In the genomic region with DNA sequence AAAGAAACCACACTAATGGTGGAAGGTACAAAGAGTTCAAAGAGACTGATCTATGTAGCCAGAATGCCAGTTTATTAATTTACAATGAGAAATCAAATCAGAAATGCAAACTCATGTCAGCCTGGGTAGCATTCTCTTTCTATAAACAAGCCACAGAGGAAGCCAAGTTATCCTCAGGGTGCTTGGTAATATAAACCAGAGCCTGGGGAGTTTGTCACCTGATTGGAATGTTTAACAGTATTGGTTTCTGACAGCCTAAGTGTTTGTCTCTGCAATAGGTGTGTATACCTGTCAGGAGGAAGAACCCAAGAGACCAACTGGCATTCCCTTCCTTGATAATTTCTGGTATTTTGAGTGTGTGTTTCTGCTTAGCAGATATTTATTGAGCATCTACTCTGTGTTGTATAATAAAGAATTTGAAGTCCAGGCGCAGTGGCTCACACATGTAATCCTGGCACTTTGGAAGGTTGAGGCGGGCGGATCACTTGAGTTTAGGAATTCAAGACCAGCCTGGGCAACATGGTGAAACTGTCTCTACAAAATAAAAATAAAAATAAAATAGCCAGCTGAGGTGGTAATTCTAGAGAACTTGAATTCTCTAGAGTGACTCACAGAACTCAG, we compare ENCODE assay signal across 21 cellular contexts. TPM values are rescaled to one million over a fixed set of nuclear protein-coding genes. Genes with fewer than 3 reads are reported as not detected.
A peak's percentile ranks its signal among the peaks of the same experiment; 100 is the strongest.
DNase-seq lines count a peak whose midpoint lies in the region; ATAC-seq and TF ChIP-seq lines count a peak whose summit lies in the region.
"Had no signal": no experiment of that assay in that cellular context is flagged by ENCODE, and none has a peak within 500 bp of the region (broad histone marks: within the 10 kb centered on the region; RNA-seq: fewer than 3 reads in every experiment).

No MANE protein-coding gene starts in this region.

- WGBS in sigmoid colon, 2 donors, result 94 to 97% methylated on average over 3 of the region's 3 CpGs

- H3K36me3 Mint-ChIP-seq in MCF 10A (ENCODE audit: insufficient read depth, unreplicated experiment), result peaks cover 5% of the 10 kb centered on the region
- no peaks in the 10 kb centered on the region for H3K36me3 Mint-ChIP-seq in activated CD8-positive, alpha-beta T cell treated with anti-CD3 and anti-CD28 coated beads for 36 hours (ENCODE audit: low read depth)
- H3K36me3 Mint-ChIP-seq: CD8-positive, alpha-beta T cell; mesothelial cell of epicardium had no signal

- no peaks in the 10 kb centered on the region for H3K9me3 Mint-ChIP-seq in MCF 10A (ENCODE audit: unreplicated experiment)
- no peaks in the 10 kb centered on the region for H3K9me3 Mint-ChIP-seq in activated CD8-positive, alpha-beta T cell treated with anti-CD3 and anti-CD28 coated beads for 36 hours
- H3K9me3 Mint-ChIP-seq: CD8-positive, alpha-beta T cell; mesothelial cell of epicardium; neural crest cell had no signal

- no peaks in the 10 kb centered on the region for H3K36me3 ChIP-seq in breast epithelium
- H3K36me3 ChIP-seq in sigmoid colon, result no peaks in the 10 kb centered on the region
- H3K36me3 ChIP-seq: ascending aorta had no signal

- TF ChIP-seq EP300 in sigmoid colon (IDR thresholded peaks at IDR 0.05), result no peak

- no peak overlapping the region for H3K27ac Mint-ChIP-seq in MCF 10A (ENCODE audit: low read depth, unreplicated experiment)
- H3K27ac Mint-ChIP-seq in activated CD8-positive, alpha-beta T cell treated with anti-CD3 and anti-CD28 coated beads for 36 hours, result no peak overlapping the region
- H3K27ac Mint-ChIP-seq: CD8-positive, alpha-beta T cell; mesothelial cell of epicardium had no signal

- no peak overlapping the region for H3K27ac ChIP-seq in breast epithelium
- H3K27ac ChIP-seq in sigmoid colon, result no peak overlapping the region
- H3K27ac ChIP-seq: ascending aorta had no signal

- H3K4me1 ChIP-seq in breast epithelium, result peaks cover 4 to 5% of the 10 kb centered on the region in 2 donors
- H3K4me1 ChIP-seq in sigmoid colon, result peaks cover 0 to 22% (median 13%) of the 10 kb centered on the region in 4 donors

- ATAC-seq in esophagus mucosa (peak; percentile 36), HG03025 (IDR thresholded peaks at IDR 0.05; ENCODE audit: low FRiP score, unreplicated experiment) (no peak)
- no peak for ATAC-seq in activated CD8-positive, alpha-beta T cell treated with anti-CD3 and anti-CD28 coated beads for 36 hours
- ATAC-seq: CD8-positive, alpha-beta T cell; stimulated activated naive CD8-positive, alpha-beta T cell treated with anti-CD3 and anti-CD28 coated beads, Interleukin-15, Interleukin-2, amounts not matched to agents 100 U/mL and 50 U/mL, for 24 hours had no signal

- H3K4me1 Mint-ChIP-seq in MCF 10A (ENCODE audit: insufficient read depth, unreplicated experiment), result peaks cover 20% of the 10 kb centered on the region
- H3K4me1 Mint-ChIP-seq in activated CD8-positive, alpha-beta T cell treated with anti-CD3 and anti-CD28 coated beads for 36 hours (ENCODE audit: low read depth), result peaks cover 19% of the 10 kb centered on the region

- H3K4me3 ChIP-seq in breast epithelium, result no peak overlapping the region
- H3K4me3 ChIP-seq in sigmoid colon, result no peak overlapping the region
- H3K4me3 ChIP-seq: ascending aorta had no signal

- intact Hi-C loops in MCF 10A (cut with micrococcal nuclease), result loop anchor here (10.0 kb wide), 1 partner anchor 105 kb away; no protein-coding TSS in a partner anchor
- intact Hi-C loops in breast epithelium (cut with DNase I; ENCODE audit: low total_unique reads), result no loop called here
- intact Hi-C loops in activated CD8-positive, alpha-beta T cell treated with anti-CD3 and anti-CD28 coated beads for 36 hours (cut with micrococcal nuclease), result no loop called here
- intact Hi-C loops in sigmoid colon (cut with DNase I), result loop anchor here (10.0 kb wide), 1 partner anchor 1325 kb away; the partner anchor contains the start of gene ABCA5

- BruUV-seq in MCF 10A (replicated peaks; lab: Mats Ljungman, UMichigan), result no TSS peak

- POLR2A ChIA-PET in MCF 10A (lab: Yijun Ruan, JAX), result no interaction called here
- POLR2A ChIA-PET in activated CD8-positive, alpha-beta T cell treated with anti-CD3 and anti-CD28 coated beads for 36 hours (lab: Charles Lee), result no interaction called here

- H3K4me3 Mint-ChIP-seq in MCF 10A (ENCODE audit: unreplicated experiment), result no peak overlapping the region
- no peak overlapping the region for H3K4me3 Mint-ChIP-seq in activated CD8-positive, alpha-beta T cell treated with anti-CD3 and anti-CD28 coated beads for 36 hours
- H3K4me3 Mint-ChIP-seq: CD8-positive, alpha-beta T cell; mesothelial cell of epicardium had no signal

- DNase-seq in MCF 10A (ENCODE audit: unreplicated experiment), result peak; percentile 33
- no peak for DNase-seq in breast epithelium (ENCODE audit: low spot score in 2 of 2)
- DNase-seq in NCI-H226, result peak; percentile 38
- DNase-seq in activated CD8-positive, alpha-beta T cell treated with anti-CD3 and anti-CD28 coated beads for 36 hours, result no peak
- no peak for DNase-seq in sigmoid colon
- no peak for DNase-seq in cerebellum (ENCODE audit: low spot score)
- DNase-seq: activated CD4-positive, CD25-positive, alpha-beta regulatory T cell treated with anti-CD3 and anti-CD28 coated beads, Interleukin-2, amount 50 U/mL, for 72 hours; CD8-positive, alpha-beta T cell; cortex of kidney; head of caudate nucleus; kidney; MV-4-11; NCI-H2171 treated with DMSO at 0.1 percent for 48 hours; NK-92 treated with Interleukin-12 subunit alpha and Interleukin-12 subunit beta, amount 100 ng/mL, for 24 hours; Right ventricle myocardium superior; stimulated activated naive CD8-positive, alpha-beta T cell treated with anti-CD3 and anti-CD28 coated beads, Interleukin-15, Interleukin-2, amounts not matched to agents 100 U/mL and 50 U/mL, for 24 hours had no signal

- no peak for TF ChIP-seq POLR2A in breast epithelium (IDR thresholded peaks at IDR 0.05)
- no peak for TF ChIP-seq POLR2A in sigmoid colon (IDR thresholded peaks at IDR 0.05)

- TF ChIP-seq CTCF in MCF 10A (IDR thresholded peaks at IDR 0.05; ENCODE audit: unreplicated experiment) (no peak), breast epithelium (IDR thresholded peaks at IDR 0.05) (no peak), sigmoid colon (IDR thresholded peaks at IDR 0.05) (no peak)
- no peak for TF ChIP-seq CTCF in activated CD8-positive, alpha-beta T cell treated with anti-CD3 and anti-CD28 coated beads for 36 hours (IDR thresholded peaks at IDR 0.05)

- H3K27me3 Mint-ChIP-seq in MCF 10A (ENCODE audit: insufficient read depth, unreplicated experiment), result no peaks in the 10 kb centered on the region
- H3K27me3 Mint-ChIP-seq in activated CD8-positive, alpha-beta T cell treated with anti-CD3 and anti-CD28 coated beads for 36 hours, result peaks cover 17% of the 10 kb centered on the region

- H3K9me3 ChIP-seq in breast epithelium (no peaks in the 10 kb centered on the region), sigmoid colon (no peaks in the 10 kb centered on the region)
- H3K9me3 ChIP-seq: ascending aorta had no signal

- H3K27me3 ChIP-seq in breast epithelium (no peaks in the 10 kb centered on the region), sigmoid colon (no peaks in the 10 kb centered on the region)
- H3K27me3 ChIP-seq: ascending aorta had no signal

- CTCF ChIA-PET in MCF 10A (lab: Yijun Ruan, JAX), result no interaction called here
- CTCF ChIA-PET in activated CD8-positive, alpha-beta T cell treated with anti-CD3 and anti-CD28 coated beads for 36 hours (lab: Charles Lee), result no interaction called here

RNA-seq across cellular contexts. Expression of gene C17orf58, which starts 3.1 kb away (rescaled TPM):
- total RNA-seq in MCF 10A (2022) (9.5 and 12.9 TPM in 2 replicates), breast epithelium (10 to 100 TPM in 2 of 3 donors, 1 to 10 TPM in 1; 6.6 to 18.7 (median 12.0) TPM), esophagus mucosa (5.9 TPM), sigmoid colon (10 to 100 TPM in 1 of 4 donors, 1 to 10 TPM in 3; 1.4 to 12.5 (median 5.1) TPM), cerebellum (17.0 TPM)
- 10 to 100 TPM; 21.0 to 21.7 TPM for total RNA-seq in activated CD8-positive, alpha-beta T cell treated with anti-CD3 and anti-CD28 coated beads for 36 hours
- polyA plus RNA-seq in sigmoid colon, result 10 to 100 TPM in 2 of 3 donors, 1 to 10 TPM in 1; 8.3 to 24.7 (median 22.2) TPM

RNA-seq across cellular contexts. Expression of gene KPNA2, which starts 36.1 kb away (rescaled TPM):
- total RNA-seq in MCF 10A (2022) (120 and 132 TPM in 2 replicates), breast epithelium (10 to 100 TPM; 19.7 to 21.9 (median 20.5) TPM), esophagus mucosa (85.5 TPM), sigmoid colon (10 to 100 TPM in 2 of 4 donors, 1 to 10 TPM in 2; 7.4 to 17.0 (median 13.0) TPM), cerebellum (39.7 TPM)
- 100 to 1,000 TPM; 165 to 180 TPM for total RNA-seq in activated CD8-positive, alpha-beta T cell treated with anti-CD3 and anti-CD28 coated beads for 36 hours
- 10 to 100 TPM; 11.4 to 63.6 (median 25.4) TPM for polyA plus RNA-seq in sigmoid colon

Comparison
In these comparisons a context has a peak if more than half of its experiments do, and no peak if none do; other contexts are left out.
1. DNase-seq: peak in MCF 10A (single experiment) and NCI-H226 (single experiment); none in breast epithelium (0 of 2), activated CD8-positive, alpha-beta T cell treated with anti-CD3 and anti-CD28 coated beads for 36 hours (single experiment), sigmoid colon (single experiment) and cerebellum (single experiment).
2. intact Hi-C loops: an anchor here in MCF 10A (10.0 kb wide) and sigmoid colon (10.0 kb wide); none called in breast epithelium and activated CD8-positive, alpha-beta T cell treated with anti-CD3 and anti-CD28 coated beads for 36 hours.